24 cellular contexts compared by ENCODE assay signal in the genomic region with DNA sequence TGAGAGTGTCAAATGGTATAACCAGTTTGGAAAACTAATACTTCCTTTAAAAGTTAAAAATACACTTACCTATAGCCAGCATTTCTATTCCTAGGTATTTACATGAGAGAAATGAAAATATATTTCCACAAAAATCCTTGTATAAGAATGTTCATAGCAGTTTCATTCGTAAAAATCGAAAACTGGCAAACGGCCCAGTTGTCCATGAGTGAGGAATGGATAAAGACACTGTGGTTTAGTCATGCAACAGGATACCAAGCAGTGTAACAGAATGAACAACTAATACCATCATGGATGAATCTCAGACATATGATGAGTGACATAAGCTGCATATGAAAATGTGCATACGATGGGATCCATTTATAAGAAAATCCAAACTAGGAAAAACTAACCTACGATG.
"Had no signal": no experiment of that assay in that cellular context is flagged by ENCODE, and none has a peak within 500 bp of the region (broad histone marks: within the 10 kb centered on the region; RNA-seq: fewer than 3 reads in every experiment).

No MANE protein-coding gene starts in this region.

- H3K4me3 ChIP-seq: adrenal gland, Peyer's patch had no signal

- ATAC-seq: activated CD8-positive, alpha-beta T cell treated with anti-CD3 and anti-CD28 coated beads for 36 hours; activated T-cell treated with anti-CD3 and anti-CD28 coated beads, Interleukin-2, amount 50 U/mL, for 72 hours; T-helper 17 cell had no signal

- H3K4me1 Mint-ChIP-seq: activated naive CD8-positive, alpha-beta T cell treated with anti-CD3 and anti-CD28 coated beads, Interleukin-2, amount 10 ng/mL, durations not matched to agents 7 days and 5 days; T-helper 17 cell had no signal

- H3K27ac Mint-ChIP-seq: activated CD8-positive, alpha-beta T cell treated with anti-CD3 and anti-CD28 coated beads for 36 hours; activated naive CD8-positive, alpha-beta T cell treated with anti-CD3 and anti-CD28 coated beads, Interleukin-2, amount 10 ng/mL, durations not matched to agents 7 days and 5 days; activated T-cell treated with anti-CD3 and anti-CD28 coated beads, Interleukin-2, amount 50 U/mL, for 72 hours; activated T-helper 2 cell treated with anti-CD3 and anti-CD28 coated beads, Interferon-gamma antibody, Interleukin-2, Interleukin-4, amounts not matched to agents 10 μg/mL and 5 μg/mL and 100 μg/mL, durations not matched to agents 14 hours and 24 hours and 36 hours; T-helper 17 cell had no signal

- H3K27ac ChIP-seq: Peyer's patch had no signal

- H3K27me3 ChIP-seq: adrenal gland, Peyer's patch had no signal

- H3K4me1 ChIP-seq: adrenal gland, Peyer's patch had no signal

- H3K36me3 ChIP-seq: adrenal gland, Peyer's patch had no signal

- H3K4me3 Mint-ChIP-seq: activated CD8-positive, alpha-beta T cell treated with anti-CD3 and anti-CD28 coated beads for 36 hours; activated naive CD8-positive, alpha-beta T cell treated with anti-CD3 and anti-CD28 coated beads, Interleukin-2, amount 10 ng/mL, durations not matched to agents 7 days and 5 days; activated T-cell treated with anti-CD3 and anti-CD28 coated beads, Interleukin-2, amount 50 U/mL, for 72 hours; T-helper 17 cell had no signal

- H3K9me3 ChIP-seq: adrenal gland, Peyer's patch had no signal

- DNase-seq: activated CD4-positive, alpha-beta T cell treated with anti-CD3 and anti-CD28 coated beads, Interleukin-2, amount 50 U/mL, for 1 hour; activated CD4-positive, CD25-positive, alpha-beta regulatory T cell; activated CD8-positive, alpha-beta memory T cell treated with anti-CD3 and anti-CD28 coated beads, Interleukin-2, amount 50 U/mL, for 4 hours; activated CD8-positive, alpha-beta T cell treated with anti-CD3 and anti-CD28 coated beads for 36 hours; activated gamma-delta T cell treated with Interleukin-2 at 50 U/mL for 16 hours; activated naive CD4-positive, alpha-beta T cell treated with anti-CD3 and anti-CD28 coated beads, Interleukin-2, amount 50 U/mL, for 16 hours; activated naive CD8-positive, alpha-beta T cell treated with anti-CD3 and anti-CD28 coated beads, Interleukin-2, amount 10 ng/mL, durations not matched to agents 7 days and 5 days; activated T-cell treated with anti-CD3 and anti-CD28 coated beads, Interleukin-2, amount 50 U/mL, for 72 hours; adrenal gland; anterior cingulate cortex; cerebellar nuclear complex; NCI-H1092; NCI-H1417; NCI-H1930; NCI-H2171 treated with DMSO at 0.1 percent for 48 hours; NCI-H226; NCI-H526; NK-92 treated with Interleukin-12 subunit alpha and Interleukin-12 subunit beta, amount 100 ng/mL, for 24 hours; OCI-M1; Peyer's patch; SHP77 treated with DMSO at 0.1 percent for 48 hours; T-helper 17 cell; T-helper 9 cell had no signal
